Comparison of ENCODE assay signal across 8 cellular contexts in genomic region chr3:71066849-71067261, GRCh38.
DNase-seq lines count a peak whose midpoint lies in the region; ATAC-seq and TF ChIP-seq lines count a peak whose summit lies in the region.

No MANE protein-coding gene starts in this region.

- no peak overlapping the region for H3K9ac ChIP-seq in HUES64 (ENCODE audit: low read depth, low read length)

- 34% methylated on average over 3 of the region's 3 CpGs for WGBS in HUES64
- 33 to 56% (median 42%) methylated on average over 3 of the region's 3 CpGs for WGBS in psoas muscle, 3 donors

- intact Hi-C loops in psoas muscle (cut with DNase I), result loop anchor here (10.0 kb wide), 2 partner anchors 62 to 328 kb away; no protein-coding TSS in a partner anchor

- peaks cover 71% of the 10 kb centered on the region for H3K4me1 ChIP-seq in HUES64 (ENCODE audit: insufficient read depth, low read length)
- peaks cover 32% of the 10 kb centered on the region for H3K4me1 ChIP-seq in psoas muscle

- ATAC-seq in psoas muscle (peak in 3 of 4 donors; percentile 34 to 48 (median 39)), GM21619 (IDR thresholded peaks at IDR 0.05; ENCODE audit: unreplicated experiment) (no peak), GM19397 (IDR thresholded peaks at IDR 0.05; ENCODE audit: unreplicated experiment) (no peak)

- H3K27ac ChIP-seq in HUES64 (ENCODE audit: low read depth, low read length) (no peak overlapping the region), psoas muscle (peak overlapping the region; percentile 96)

- no peak for TF ChIP-seq CTCF in epithelial cell of esophagus (IDR thresholded peaks at IDR 0.05; ENCODE audit: insufficient read depth, low read depth, low read length, missing control alignments)
- TF ChIP-seq CTCF in psoas muscle (IDR thresholded peaks at IDR 0.05), result no peak

- H3K4me3 ChIP-seq in HUES64 (ENCODE audit: low read length), result peak overlapping the region; percentile 64
- H3K4me3 ChIP-seq in epithelial cell of esophagus (ENCODE audit: low read length), result no peak overlapping the region
- H3K4me3 ChIP-seq in psoas muscle, result peak overlapping the region; percentile 71

- DNase-seq in T-helper 9 cell (peak; percentile 37), epithelial cell of esophagus (ENCODE audit: low read depth) (peak; percentile 69), psoas muscle (no peak), NCI-H446 treated with DMSO at 0.1 percent for 48 hours (lab: John Stamatoyannopoulos, UW) (no peak), superior temporal gyrus (ENCODE audit: extremely low spot score) (no peak)

- H3K27me3 ChIP-seq in HUES64 (ENCODE audit: insufficient read depth, low read length) (peaks cover 18% of the 10 kb centered on the region), psoas muscle (ENCODE audit: insufficient read depth in 3 of 3, low read length in 2 of 3) (no peaks in the 10 kb centered on the region)

- H3K9me3 ChIP-seq in HUES64 (ENCODE audit: insufficient read depth, low read depth, low read length), result no peaks in the 10 kb centered on the region
- H3K9me3 ChIP-seq in psoas muscle, result no peaks in the 10 kb centered on the region

- H3K36me3 ChIP-seq in HUES64 (ENCODE audit: insufficient read depth, low read length), result no peaks in the 10 kb centered on the region
- no peaks in the 10 kb centered on the region for H3K36me3 ChIP-seq in psoas muscle (ENCODE audit: insufficient read depth in 1 of 2, low read depth in 1 of 2)

Comparison
In these comparisons a context has a peak if more than half of its experiments do, and no peak if none do; other contexts are left out.
1. DNase-seq: peak in T-helper 9 cell (single experiment) and epithelial cell of esophagus (single experiment); none in psoas muscle (0 of 2), NCI-H446 treated with DMSO at 0.1 percent for 48 hours (single experiment) and superior temporal gyrus (single experiment).
2. ATAC-seq: peak in psoas muscle (3 of 4); none in GM21619 (single experiment) and GM19397 (single experiment).